In genomic region chr2:236434593-236434992, GRCh38 we compare ENCODE assay signal across 19 cellular contexts.
"Had no signal": no experiment of that assay in that cellular context is flagged by ENCODE, and none has a peak within 500 bp of the region (broad histone marks: within the 10 kb centered on the region; RNA-seq: fewer than 3 reads in every experiment).

No MANE protein-coding gene starts in this region.

- H3K36me3 Mint-ChIP-seq: stimulated activated naive B cell treated with anti-CD40 and anti-IgM and Interleukin-4, amounts not matched to agents 10 μg/mL and 1 μg/mL and 100 μg/mL, for 72 hours had no signal

- H3K4me1 ChIP-seq: esophagus muscularis mucosa, gastroesophageal sphincter, sigmoid colon, testis, tibial nerve, upper lobe of right lung, vagina had no signal

- DNase-seq: effector memory CD8-positive, alpha-beta T cell; glutamatergic neuron; islet precursor cell; mammary epithelial cell; mucosa of descending colon; naive thymus-derived CD8-positive, alpha-beta T cell; sigmoid colon; stimulated activated CD4-positive, alpha-beta T cell treated with anti-CD3 and anti-CD28 coated beads, Interleukin-2, amount 100 ng/mL, for 24 hours; stimulated activated CD4-positive, alpha-beta T cell treated with anti-CD3 and anti-CD28 coated beads, Interleukin-4, amount 100 ng/mL, for 4 hours; stimulated activated naive B cell treated with anti-CD40 and anti-IgM and Interleukin-4, amounts not matched to agents 10 μg/mL and 1 μg/mL and 100 μg/mL, for 72 hours; stimulated activated naive CD8-positive, alpha-beta T cell treated with anti-CD3 and anti-CD28 coated beads, Interleukin-15, amount 100 ng/mL, for 72 hours; testis; upper lobe of right lung had no signal

- H3K4me1 Mint-ChIP-seq: naive thymus-derived CD8-positive, alpha-beta T cell; stimulated activated naive B cell treated with anti-CD40 and anti-IgM and Interleukin-4, amounts not matched to agents 10 μg/mL and 1 μg/mL and 100 μg/mL, for 72 hours; stimulated activated naive CD8-positive, alpha-beta T cell treated with anti-CD3 and anti-CD28 coated beads, Interleukin-15, amount 100 ng/mL, for 72 hours had no signal

- H3K4me3 ChIP-seq: esophagus muscularis mucosa, gastroesophageal sphincter, mucosa of descending colon, sigmoid colon, skin epidermis, testis, tibial nerve, upper lobe of right lung, vagina had no signal

- H3K36me3 ChIP-seq: esophagus muscularis mucosa, gastroesophageal sphincter, sigmoid colon, tibial nerve, upper lobe of right lung, vagina had no signal

- H3K4me3 Mint-ChIP-seq: dendritic cell treated with granulocyte-macrophage colony-stimulating factor and Interleukin-4, amounts not matched to agents 40 ng/mL and 50 ng/mL, for 4 days; effector memory CD8-positive, alpha-beta T cell; naive thymus-derived CD8-positive, alpha-beta T cell; stimulated activated naive B cell treated with anti-CD40 and anti-IgM and Interleukin-4, amounts not matched to agents 10 μg/mL and 1 μg/mL and 100 μg/mL, for 72 hours; stimulated activated naive CD8-positive, alpha-beta T cell treated with anti-CD3 and anti-CD28 coated beads, Interleukin-15, amount 100 ng/mL, for 72 hours had no signal

- H3K27me3 ChIP-seq: gastroesophageal sphincter, sigmoid colon, testis, tibial nerve, upper lobe of right lung, vagina had no signal

- H3K9me3 ChIP-seq: esophagus muscularis mucosa, gastroesophageal sphincter, mucosa of descending colon, sigmoid colon, testis, tibial nerve, upper lobe of right lung, vagina had no signal

- H3K9me3 Mint-ChIP-seq: effector memory CD8-positive, alpha-beta T cell had no signal

- H3K27ac Mint-ChIP-seq: dendritic cell treated with granulocyte-macrophage colony-stimulating factor and Interleukin-4, amounts not matched to agents 40 ng/mL and 50 ng/mL, for 4 days; effector memory CD8-positive, alpha-beta T cell; naive thymus-derived CD8-positive, alpha-beta T cell; stimulated activated naive B cell treated with anti-CD40 and anti-IgM and Interleukin-4, amounts not matched to agents 10 μg/mL and 1 μg/mL and 100 μg/mL, for 72 hours; stimulated activated naive CD8-positive, alpha-beta T cell treated with anti-CD3 and anti-CD28 coated beads, Interleukin-15, amount 100 ng/mL, for 72 hours had no signal
